1 cellular context compared by ENCODE assay signal in the genomic region with DNA sequence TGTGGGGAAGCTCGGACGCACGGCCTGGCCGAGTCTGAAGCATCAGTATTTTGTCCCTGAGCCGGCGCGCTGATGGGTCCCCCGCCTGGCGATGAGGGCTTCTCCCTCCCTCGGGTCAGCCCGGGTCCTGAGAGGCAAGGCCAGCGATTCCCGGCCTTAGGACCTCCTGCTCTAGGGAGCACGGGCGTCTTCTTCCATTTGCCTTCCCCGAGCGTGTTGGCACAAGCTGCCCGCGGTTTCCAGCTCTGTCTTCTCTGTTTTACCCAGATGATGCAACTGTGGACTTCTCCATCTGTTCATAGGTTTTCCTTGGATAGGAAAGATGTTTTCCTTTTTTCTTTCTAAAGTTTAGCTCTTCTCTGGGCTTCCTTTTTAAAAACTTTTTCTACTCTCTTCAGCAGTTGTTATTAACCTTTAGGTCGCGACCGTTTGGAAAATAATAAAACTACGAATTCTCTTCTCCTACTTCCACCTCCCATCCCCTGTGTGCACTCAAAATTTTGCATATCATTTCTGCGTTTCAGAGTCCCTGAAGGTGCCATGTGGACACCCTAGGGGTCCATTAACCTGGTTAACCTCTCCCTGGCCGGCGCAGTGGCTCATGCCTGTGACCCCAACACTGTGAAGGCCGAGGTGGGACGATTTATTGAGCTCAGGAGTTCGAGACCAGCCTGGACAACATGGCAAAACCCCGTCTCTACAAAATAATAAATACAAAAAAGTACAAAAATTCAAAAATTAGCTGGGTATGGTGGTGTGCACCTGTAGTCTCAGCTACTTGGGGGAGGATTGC.
TF ChIP-seq lines count a peak whose summit lies in the region.

No MANE protein-coding gene starts in this region.

TF ChIP-seq in H1, 55 proteins besides CTCF, POLR2A, EP300 and RAD21 (continued from another document):
- TF ChIP-seq POLR2AphosphoS5 (IDR thresholded peaks at IDR 0.05; ENCODE audit: low read depth, low read length) (0 out of 2 replicates have a peak, but pooled peaks have one; percentile 6), KDM4A (IDR thresholded peaks at IDR 0.05; ENCODE audit: low read depth, low read length, severe bottlenecking) (peak; percentile 41), ASH2L (IDR thresholded peaks at IDR 0.05; ENCODE audit: low read length) (peak; percentile 80)
